In genomic region chr9:136363606-136364368, GRCh38 we compare ENCODE assay signal across 1 cellular context.
A peak's percentile ranks its signal among the peaks of the same experiment; 100 is the strongest.
TF ChIP-seq lines count a peak whose summit lies in the region.

Gene DNLZ (minus strand): TSS chr9:136363744. CDS start chr9:136363714, 30 bp downstream.

TF ChIP-seq in K562, 482 proteins besides CTCF, POLR2A, EP300 and RAD21 (continued from another document):
- peak; percentile 19 to 77; a peak in 3 of 4 replicates for TF ChIP-seq FOXA3 (CRISPR knock-in tag; conservative IDR thresholded peaks at IDR 0.05 in 1 of 2, IDR thresholded peaks at IDR 0.05 in 1 of 2)
- TF ChIP-seq PHF8 (IDR thresholded peaks at IDR 0.05; ENCODE audit: borderline replicate concordance, low read length), result peak; percentile 28; the same call in 1 of the 2 replicates
- no peak for TF ChIP-seq CBX8 (IDR thresholded peaks at IDR 0.05; ENCODE audit: borderline replicate concordance, extremely low read depth, low read depth, low read length, poor library complexity, severe bottlenecking)
- peak; percentile 75 for TF ChIP-seq VEZF1 (CRISPR knock-in tag; IDR thresholded peaks at IDR 0.05)
- no peak for TF ChIP-seq BRCA1 (IDR thresholded peaks at IDR 0.05)
- TF ChIP-seq BRCA1 (CRISPR knock-in tag; IDR thresholded peaks at IDR 0.05), result no peak
- TF ChIP-seq MITF (IDR thresholded peaks at IDR 0.05), result peak; percentile 73
- no peak for TF ChIP-seq SREBF2 (CRISPR knock-in tag; IDR thresholded peaks at IDR 0.05)
- TF ChIP-seq RB1 (IDR thresholded peaks at IDR 0.05; ENCODE audit: low read depth), result peak; percentile 97
- peak; percentile 86; the same call in 1 of the 2 replicates for TF ChIP-seq KLF1 (tag; IDR thresholded peaks at IDR 0.05)
- peak; percentile 99 for TF ChIP-seq CXXC5 (CRISPR knock-in tag; IDR thresholded peaks at IDR 0.05)
- no peak for TF ChIP-seq ZNF217 (CRISPR knock-in tag; IDR thresholded peaks at IDR 0.05)
- TF ChIP-seq ZNF583 (CRISPR knock-in tag; IDR thresholded peaks at IDR 0.05), result 0 out of 2 replicates have a peak, but pooled peaks have one; percentile 52
- peak; percentile 37; the same call in 1 of the 2 replicates for TF ChIP-seq ZNF75A (CRISPR knock-in tag; IDR thresholded peaks at IDR 0.05)
- no peak for TF ChIP-seq MAFK (IDR thresholded peaks at IDR 0.05; ENCODE audit: low read length)
- no peak for TF ChIP-seq ZNF717 (CRISPR knock-in tag; IDR thresholded peaks at IDR 0.05)
- peak; percentile 92 for TF ChIP-seq ZBTB40 (IDR thresholded peaks at IDR 0.05)
- TF ChIP-seq ZBTB40 (CRISPR knock-in tag; IDR thresholded peaks at IDR 0.05), result no peak; the same call in none of the 2 replicates
- TF ChIP-seq CBFA2T3 (IDR thresholded peaks at IDR 0.05), result no peak
- no peak for TF ChIP-seq CBX5 (IDR thresholded peaks at IDR 0.05; ENCODE audit: borderline replicate concordance, low read depth)
- no peak for TF ChIP-seq HDGF (IDR thresholded peaks at IDR 0.05)
- peak; percentile 54; the same call in 1 of the 2 replicates for TF ChIP-seq ZBTB12 (CRISPR knock-in tag; IDR thresholded peaks at IDR 0.05)
- no peak for TF ChIP-seq GATA2 (CRISPR knock-in tag; IDR thresholded peaks at IDR 0.05)
- peak; percentile 96 for TF ChIP-seq ZNF511 (CRISPR knock-in tag; IDR thresholded peaks at IDR 0.05)
- TF ChIP-seq ZFX (CRISPR knock-in tag; IDR thresholded peaks at IDR 0.05), result peak; percentile 87
- TF ChIP-seq MTA3 (IDR thresholded peaks at IDR 0.05; ENCODE audit: borderline replicate concordance), result peak; percentile 87
- TF ChIP-seq GATAD2B (IDR thresholded peaks at IDR 0.05; ENCODE audit: borderline replicate concordance), result peak; percentile 99
- peak; percentile 82 for TF ChIP-seq SMAD4 (CRISPR knock-in tag; conservative IDR thresholded peaks at IDR 0.05)
- peak; percentile 99 for TF ChIP-seq U2AF1 (optimal IDR thresholded peaks at IDR 0.05; ENCODE audit: low read depth, low read length)
- TF ChIP-seq ZKSCAN3 (CRISPR knock-in tag; IDR thresholded peaks at IDR 0.05), result no peak
- peak; percentile 75; the same call in 1 of the 2 replicates for TF ChIP-seq TARDBP (IDR thresholded peaks at IDR 0.05)
